ENCODE assay signal across 18 cellular contexts in genomic region chr20:3084283-3084985, GRCh38. TPM values are rescaled to one million over a fixed set of nuclear protein-coding genes. Genes with fewer than 3 reads are reported as not detected.
DNase-seq lines count a peak whose midpoint lies in the region; ATAC-seq lines count a peak whose summit lies in the region.
"Had no signal": no experiment of that assay in that cellular context is flagged by ENCODE, and none has a peak within 500 bp of the region (broad histone marks: within the 10 kb centered on the region; RNA-seq: fewer than 3 reads in every experiment).

A gene with protein sequence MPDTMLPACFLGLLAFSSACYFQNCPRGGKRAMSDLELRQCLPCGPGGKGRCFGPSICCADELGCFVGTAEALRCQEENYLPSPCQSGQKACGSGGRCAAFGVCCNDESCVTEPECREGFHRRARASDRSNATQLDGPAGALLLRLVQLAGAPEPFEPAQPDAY (minus strand): TSS chr20:3084724. CDS start chr20:3084674, 50 bp downstream.

- peak within 1 kb of the TSS; percentile 41 for H3K4me3 Mint-ChIP-seq in activated T-cell treated with anti-CD3 and anti-CD28 coated beads, Interleukin-2, amount 50 U/mL, for 24 hours
- H3K4me3 Mint-ChIP-seq in activated T-cell treated with anti-CD3 and anti-CD28 coated beads, Interleukin-2, amount 50 U/mL, for 4 hours, result no peak within 1 kb of the TSS
- H3K4me3 Mint-ChIP-seq in activated CD8-positive, alpha-beta T cell treated with anti-CD3 and anti-CD28 coated beads, Interleukin-2, amount 10 ng/mL, durations not matched to agents 7 days and 5 days, result peak within 1 kb of the TSS; percentile 22
- peak within 1 kb of the TSS; percentile 66 for H3K4me3 Mint-ChIP-seq in memory B cell
- peak within 1 kb of the TSS; percentile 35 for H3K4me3 Mint-ChIP-seq in stimulated activated naive CD8-positive, alpha-beta T cell treated with anti-CD3 and anti-CD28 coated beads, Interleukin-15, Interleukin-2, amounts not matched to agents 100 ng/mL and 50 ng/mL, for 24 hours
- H3K4me3 Mint-ChIP-seq: HFFc6 had no signal

- H3K27ac Mint-ChIP-seq in activated T-cell treated with anti-CD3 and anti-CD28 coated beads, Interleukin-2, amount 50 U/mL, for 24 hours, result no peak within 1 kb of the TSS
- H3K27ac Mint-ChIP-seq in activated CD8-positive, alpha-beta T cell treated with anti-CD3 and anti-CD28 coated beads, Interleukin-2, amount 10 ng/mL, durations not matched to agents 7 days and 5 days, result no peak within 1 kb of the TSS
- no peak within 1 kb of the TSS for H3K27ac Mint-ChIP-seq in memory B cell
- H3K27ac Mint-ChIP-seq in stimulated activated naive CD8-positive, alpha-beta T cell treated with anti-CD3 and anti-CD28 coated beads, Interleukin-15, Interleukin-2, amounts not matched to agents 100 ng/mL and 50 ng/mL, for 24 hours, result no peak within 1 kb of the TSS
- H3K27ac Mint-ChIP-seq: HFFc6 had no signal

- POLR2A ChIA-PET in activated CD8-positive, alpha-beta T cell treated with anti-CD3 and anti-CD28 coated beads, Interleukin-2, amount 10 ng/mL, durations not matched to agents 7 days and 5 days (lab: Charles Lee), result no interaction called here

- H3K9me3 Mint-ChIP-seq in activated T-cell treated with anti-CD3 and anti-CD28 coated beads, Interleukin-2, amount 50 U/mL, for 24 hours, result no peaks in the 10 kb centered on the region
- H3K9me3 Mint-ChIP-seq in activated T-cell treated with anti-CD3 and anti-CD28 coated beads, Interleukin-2, amount 50 U/mL, for 4 hours, result no peaks in the 10 kb centered on the region
- H3K9me3 Mint-ChIP-seq in activated CD8-positive, alpha-beta T cell treated with anti-CD3 and anti-CD28 coated beads, Interleukin-2, amount 10 ng/mL, durations not matched to agents 7 days and 5 days (ENCODE audit: insufficient read depth), result no peaks in the 10 kb centered on the region
- H3K9me3 Mint-ChIP-seq in memory B cell, result no peaks in the 10 kb centered on the region
- no peaks in the 10 kb centered on the region for H3K9me3 Mint-ChIP-seq in stimulated activated naive CD8-positive, alpha-beta T cell treated with anti-CD3 and anti-CD28 coated beads, Interleukin-15, Interleukin-2, amounts not matched to agents 100 ng/mL and 50 ng/mL, for 24 hours
- H3K9me3 Mint-ChIP-seq: HFFc6 had no signal

- peaks cover 45% of the 10 kb centered on the region for H3K27me3 Mint-ChIP-seq in activated T-cell treated with anti-CD3 and anti-CD28 coated beads, Interleukin-2, amount 50 U/mL, for 24 hours
- H3K27me3 Mint-ChIP-seq in activated T-cell treated with anti-CD3 and anti-CD28 coated beads, Interleukin-2, amount 50 U/mL, for 4 hours (ENCODE audit: low read depth), result peaks cover 43% of the 10 kb centered on the region
- peaks cover 49% of the 10 kb centered on the region for H3K27me3 Mint-ChIP-seq in activated CD8-positive, alpha-beta T cell treated with anti-CD3 and anti-CD28 coated beads, Interleukin-2, amount 10 ng/mL, durations not matched to agents 7 days and 5 days (ENCODE audit: low read depth)
- peaks cover 35% of the 10 kb centered on the region for H3K27me3 Mint-ChIP-seq in memory B cell
- H3K27me3 Mint-ChIP-seq in stimulated activated naive CD8-positive, alpha-beta T cell treated with anti-CD3 and anti-CD28 coated beads, Interleukin-15, Interleukin-2, amounts not matched to agents 100 ng/mL and 50 ng/mL, for 24 hours, result peaks cover 44% of the 10 kb centered on the region

- H3K36me3 Mint-ChIP-seq in activated T-cell treated with anti-CD3 and anti-CD28 coated beads, Interleukin-2, amount 50 U/mL, for 24 hours (ENCODE audit: low read depth), result no peaks in the 10 kb centered on the region
- H3K36me3 Mint-ChIP-seq in activated T-cell treated with anti-CD3 and anti-CD28 coated beads, Interleukin-2, amount 50 U/mL, for 4 hours (ENCODE audit: insufficient read depth), result no peaks in the 10 kb centered on the region
- H3K36me3 Mint-ChIP-seq in activated CD8-positive, alpha-beta T cell treated with anti-CD3 and anti-CD28 coated beads, Interleukin-2, amount 10 ng/mL, durations not matched to agents 7 days and 5 days (ENCODE audit: low read depth), result no peaks in the 10 kb centered on the region
- H3K36me3 Mint-ChIP-seq in memory B cell, result no peaks in the 10 kb centered on the region
- H3K36me3 Mint-ChIP-seq in stimulated activated naive CD8-positive, alpha-beta T cell treated with anti-CD3 and anti-CD28 coated beads, Interleukin-15, Interleukin-2, amounts not matched to agents 100 ng/mL and 50 ng/mL, for 24 hours (ENCODE audit: low read depth), result no peaks in the 10 kb centered on the region

- H3K4me1 Mint-ChIP-seq in activated T-cell treated with anti-CD3 and anti-CD28 coated beads, Interleukin-2, amount 50 U/mL, for 24 hours (ENCODE audit: low read depth), result peaks cover 9% of the 10 kb centered on the region
- peaks cover 10% of the 10 kb centered on the region for H3K4me1 Mint-ChIP-seq in activated T-cell treated with anti-CD3 and anti-CD28 coated beads, Interleukin-2, amount 50 U/mL, for 4 hours (ENCODE audit: low read depth)
- peaks cover 8% of the 10 kb centered on the region for H3K4me1 Mint-ChIP-seq in activated CD8-positive, alpha-beta T cell treated with anti-CD3 and anti-CD28 coated beads, Interleukin-2, amount 10 ng/mL, durations not matched to agents 7 days and 5 days (ENCODE audit: low read depth)
- H3K4me1 Mint-ChIP-seq in memory B cell, result peaks cover 12% of the 10 kb centered on the region
- H3K4me1 Mint-ChIP-seq in stimulated activated naive CD8-positive, alpha-beta T cell treated with anti-CD3 and anti-CD28 coated beads, Interleukin-15, Interleukin-2, amounts not matched to agents 100 ng/mL and 50 ng/mL, for 24 hours (ENCODE audit: low read depth), result no peaks in the 10 kb centered on the region

- no peak for DNase-seq in activated T-cell treated with anti-CD3 and anti-CD28 coated beads, Interleukin-2, amount 50 U/mL, for 24 hours
- no peak for DNase-seq in activated T-cell treated with anti-CD3 and anti-CD28 coated beads, Interleukin-2, amount 50 U/mL, for 4 hours
- DNase-seq in activated CD8-positive, alpha-beta T cell treated with anti-CD3 and anti-CD28 coated beads, Interleukin-2, amount 10 ng/mL, durations not matched to agents 7 days and 5 days, result no peak
- DNase-seq in memory B cell (ENCODE audit: low spot score in 2 of 2), result no peak
- no peak for DNase-seq in NCI-H748 treated with DMSO at 0.1 percent for 48 hours (lab: John Stamatoyannopoulos, UW)
- DNase-seq: activated CD8-positive, alpha-beta memory T cell treated with anti-CD3 and anti-CD28 coated beads, Interleukin-2, amount 50 U/mL, for 4 hours; anterior cingulate cortex; cortex of kidney; esophagus squamous epithelium; heart right ventricle; HFFc6; NK-92 treated with Interleukin-12 subunit alpha and Interleukin-12 subunit beta, amount 100 ng/mL, for 24 hours; SHP77 treated with DMSO at 0.1 percent for 48 hours had no signal

- CTCF ChIA-PET in activated CD8-positive, alpha-beta T cell treated with anti-CD3 and anti-CD28 coated beads, Interleukin-2, amount 10 ng/mL, durations not matched to agents 7 days and 5 days (lab: Charles Lee), result no interaction called here

- no peak for ATAC-seq in activated T-cell treated with anti-CD3 and anti-CD28 coated beads, Interleukin-2, amount 50 U/mL, for 4 hours
- no peak for ATAC-seq in activated CD8-positive, alpha-beta T cell treated with anti-CD3 and anti-CD28 coated beads, Interleukin-2, amount 10 ng/mL, durations not matched to agents 7 days and 5 days
- ATAC-seq in memory B cell (ENCODE audit: low read depth) (no peak), GM21360 (IDR thresholded peaks at IDR 0.05; ENCODE audit: unreplicated experiment) (no peak), HG03457 (IDR thresholded peaks at IDR 0.05; ENCODE audit: unreplicated experiment) (no peak)
- ATAC-seq: heart right ventricle, left lobe of liver had no signal

RNA-seq across cellular contexts. Expression of the gene that starts here (rescaled TPM):
- total RNA-seq in activated T-cell treated with anti-CD3 and anti-CD28 coated beads, Interleukin-2, amount 50 U/mL, for 4 hours, result not detected
- total RNA-seq in activated CD8-positive, alpha-beta T cell treated with anti-CD3 and anti-CD28 coated beads, Interleukin-2, amount 10 ng/mL, durations not matched to agents 7 days and 5 days, result not detected
- total RNA-seq: esophagus squamous epithelium, heart right ventricle, HFFc6, left lobe of liver, M059J had no signal
